8 cellular contexts compared by ENCODE assay signal in the genomic region with DNA sequence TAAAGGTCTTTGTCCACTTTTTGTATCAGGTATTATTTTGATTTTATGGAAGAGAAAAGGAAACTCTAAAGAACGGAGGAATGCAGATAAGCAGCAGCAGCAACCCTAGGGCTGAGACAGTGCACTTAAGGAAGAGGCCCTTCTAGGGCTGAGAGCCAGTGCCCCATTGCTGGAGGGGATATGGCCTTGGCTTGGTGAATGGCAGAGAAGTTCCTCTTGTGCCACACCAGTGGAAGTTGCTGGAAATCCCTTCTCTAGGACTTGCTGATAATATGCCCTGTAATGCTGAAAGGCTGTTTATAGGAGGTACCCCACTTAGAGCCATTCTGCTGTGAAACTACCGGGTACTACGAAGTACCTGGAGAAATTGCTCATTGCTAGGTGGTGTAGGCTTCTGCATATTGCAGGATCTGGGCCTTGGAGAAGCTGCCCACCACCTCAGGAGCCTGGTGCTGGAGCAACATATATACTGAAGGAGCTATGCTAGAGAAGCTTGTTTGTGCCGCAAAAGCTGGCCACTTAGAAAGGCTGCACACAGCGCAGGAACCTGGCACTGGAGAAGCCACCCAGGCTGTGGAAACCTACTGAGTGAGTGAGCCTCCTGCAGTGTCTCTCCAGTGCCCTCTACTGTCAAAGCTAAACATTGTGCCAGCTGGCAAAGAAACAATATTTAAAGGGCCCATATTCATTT. TPM values are rescaled to one million over a fixed set of nuclear protein-coding genes. Genes with fewer than 3 reads are reported as not detected.
DNase-seq lines count a peak whose midpoint lies in the region; ATAC-seq and TF ChIP-seq lines count a peak whose summit lies in the region.

No MANE protein-coding gene starts in this region.

- H3K4me1 Mint-ChIP-seq in neural progenitor cell, result peaks cover 8% of the 10 kb centered on the region

- peaks cover 5% of the 10 kb centered on the region; the same call in 1 of the 2 replicates for H3K4me1 ChIP-seq in OCI-LY3 (ENCODE audit: low read length)
- H3K4me1 ChIP-seq in esophagus squamous epithelium, result peaks cover 0 to 9% (median 4%) of the 10 kb centered on the region in 3 donors
- H3K4me1 ChIP-seq in neural progenitor cell, result no peaks in the 10 kb centered on the region
- peaks cover 0 to 16% (median 9%) of the 10 kb centered on the region in 4 donors for H3K4me1 ChIP-seq in tibial artery

- H3K27me3 Mint-ChIP-seq in neural progenitor cell (ENCODE audit: insufficient read depth, low read depth), result peaks cover 3% of the 10 kb centered on the region

- H3K4me3 ChIP-seq in OCI-LY3 (ENCODE audit: low read length) (peak overlapping the region; percentile 25), esophagus squamous epithelium (no peak overlapping the region), neural progenitor cell (no peak overlapping the region), tibial artery (no peak overlapping the region)

- no peaks in the 10 kb centered on the region for H4K20me1 ChIP-seq in OCI-LY3 (ENCODE audit: insufficient read depth, low read length)
- no peaks in the 10 kb centered on the region for H4K20me1 ChIP-seq in neural progenitor cell (ENCODE audit: low read depth)

- no peak for TF ChIP-seq POLR2A in esophagus squamous epithelium (IDR thresholded peaks at IDR 0.05)

- H3K36me3 ChIP-seq in OCI-LY3 (replicated peaks; ENCODE audit: low read depth, low read length) (no peaks in the 10 kb centered on the region), esophagus squamous epithelium (no peaks in the 10 kb centered on the region), neural progenitor cell (no peaks in the 10 kb centered on the region), tibial artery (no peaks in the 10 kb centered on the region)

- peaks cover 11% of the 10 kb centered on the region for H3F3A ChIP-seq in neural progenitor cell (ENCODE audit: low read depth)

- H3K9ac ChIP-seq in OCI-LY3 (ENCODE audit: low read length) (no peak overlapping the region), neural progenitor cell (no peak overlapping the region)

- H3K36me3 Mint-ChIP-seq in neural progenitor cell, result no peaks in the 10 kb centered on the region

- no peaks in the 10 kb centered on the region for H3K79me2 ChIP-seq in OCI-LY3 (ENCODE audit: low read length)
- H3K79me2 ChIP-seq in neural progenitor cell (ENCODE audit: low read depth), result no peaks in the 10 kb centered on the region

- peak overlapping the region; percentile 7; the same call in 1 of the 2 replicates for H2AFZ ChIP-seq in OCI-LY3 (ENCODE audit: low read depth, low read length)
- no peak overlapping the region for H2AFZ ChIP-seq in neural progenitor cell (replicated peaks)

- peaks cover 6% of the 10 kb centered on the region for H3K27me3 ChIP-seq in OCI-LY3 (ENCODE audit: low read depth, low read length)
- H3K27me3 ChIP-seq in esophagus squamous epithelium, result no peaks in the 10 kb centered on the region
- H3K27me3 ChIP-seq in neural progenitor cell, result no peaks in the 10 kb centered on the region
- H3K27me3 ChIP-seq in tibial artery, result no peaks in the 10 kb centered on the region

- no peaks in the 10 kb centered on the region for H3K9me3 Mint-ChIP-seq in neural progenitor cell

- DNase-seq in DMS114 treated with DMSO at 0.1 percent for 48 hours (lab: John Stamatoyannopoulos, UW; ENCODE audit: unreplicated experiment) (peak; percentile 71), HuH-7.5 (ENCODE audit: low spot score) (peak; percentile 62), activated T-cell treated with anti-CD3 and anti-CD28 coated beads for 4 hours (peak; percentile 36), esophagus squamous epithelium (lab: John Stamatoyannopoulos, UW) (no peak), neural progenitor cell (ENCODE audit: low spot score) (peak; percentile 82), tibial artery (peak; percentile 61 to 71)

- H3K4me3 Mint-ChIP-seq in neural progenitor cell, result no peak overlapping the region

- H3K27ac ChIP-seq in OCI-LY3 (ENCODE audit: low read length) (no peak overlapping the region), esophagus squamous epithelium (no peak overlapping the region), neural progenitor cell (no peak overlapping the region), tibial artery (no peak overlapping the region)

- peak; percentile 94 for ATAC-seq in GM21423 (IDR thresholded peaks at IDR 0.05; ENCODE audit: unreplicated experiment)

- peak overlapping the region; percentile 60 for H3K27ac Mint-ChIP-seq in neural progenitor cell

- 24 to 60% methylated on average over 2 to 3 of the region's 5 CpGs for WGBS in esophagus squamous epithelium, 2 donors

- H3K4me2 ChIP-seq in OCI-LY3 (ENCODE audit: low read length), result peak overlapping the region; percentile 51
- H3K4me2 ChIP-seq in neural progenitor cell, result no peak overlapping the region

- intact Hi-C loops in esophagus squamous epithelium (cut with DNase I), result loop anchor here (10.0 kb wide), 1 partner anchor 188 kb away; no protein-coding TSS in a partner anchor
- intact Hi-C loops in tibial artery (cut with DNase I; ENCODE audit: low total_unique reads), result no loop called here

- H3K9me3 ChIP-seq in OCI-LY3 (ENCODE audit: insufficient read depth, low read length) (no peaks in the 10 kb centered on the region), esophagus squamous epithelium (no peaks in the 10 kb centered on the region), neural progenitor cell (ENCODE audit: low read depth) (no peaks in the 10 kb centered on the region), tibial artery (no peaks in the 10 kb centered on the region)

- TF ChIP-seq CTCF in OCI-LY3 (IDR thresholded peaks at IDR 0.05; ENCODE audit: low read depth, low read length) (peak; percentile 87), esophagus squamous epithelium (IDR thresholded peaks at IDR 0.05) (peak; percentile 58 to 89 (median 78)), neural progenitor cell (IDR thresholded peaks at IDR 0.05) (peak; percentile 91), tibial artery (IDR thresholded peaks at IDR 0.05) (peak; percentile 77 to 86)

RNA-seq across cellular contexts. Expression of gene UBTD2, which starts 9.6 kb away (rescaled TPM):
- total RNA-seq in esophagus squamous epithelium (10 to 100 TPM in 3 of 4 donors, 1 to 10 TPM in 1; 9.1 to 14.7 (median 12.3) TPM), neural progenitor cell (ENCODE audit: low replicate concordance) (62.5 and 92.9 TPM in 2 replicates)
